Comparison of ENCODE assay signal across 12 cellular contexts in the genomic region with DNA sequence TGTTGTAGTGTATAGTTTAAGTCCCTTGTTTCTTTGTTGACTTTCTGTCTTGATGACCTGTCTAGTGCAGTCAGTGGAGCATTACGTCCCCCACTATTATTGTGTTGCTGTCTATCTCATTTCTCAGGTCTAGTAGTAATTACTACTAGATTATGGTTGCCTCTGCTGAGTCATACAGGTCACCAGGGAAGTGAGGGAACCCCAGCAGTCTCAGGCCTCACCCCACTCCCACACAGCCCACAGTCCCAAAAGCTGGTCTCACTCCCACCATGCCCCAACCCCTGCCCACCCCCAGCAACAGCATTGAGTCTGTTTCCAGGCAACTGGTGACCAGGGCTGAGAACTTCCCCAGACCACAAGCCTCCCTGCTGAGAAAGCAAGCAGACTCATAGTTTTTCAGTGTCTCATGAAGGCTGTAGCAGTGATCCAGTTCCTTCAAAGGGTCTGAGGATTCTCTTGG.
DNase-seq lines count a peak whose midpoint lies in the region; ATAC-seq and TF ChIP-seq lines count a peak whose summit lies in the region.
"Had no signal": no experiment of that assay in that cellular context is flagged by ENCODE, and none has a peak within 500 bp of the region (broad histone marks: within the 10 kb centered on the region; RNA-seq: fewer than 3 reads in every experiment).

No MANE protein-coding gene starts in this region.

- H3K4ac ChIP-seq in H9 (ENCODE audit: low read depth, low read length): no peak overlapping the region

- H3K27ac Mint-ChIP-seq in H9: peak overlapping the region in 1 of 3 experiments; percentile 21; a peak in 2 of 7 replicates
- H3K27ac Mint-ChIP-seq: activated T-cell treated with anti-CD3 and anti-CD28 coated beads, Interleukin-2, amount 50 U/mL, for 24 hours had no signal

- H3K4me1 ChIP-seq in mammary epithelial cell (ENCODE audit: insufficient read depth, low read length) (no peaks in the 10 kb centered on the region), breast epithelium (peaks cover 0 to 3% of the 10 kb centered on the region in 2 donors), H9 (ENCODE audit: insufficient read depth, low read length) (peaks cover 8% of the 10 kb centered on the region; the same call in 1 of the 2 replicates), prostate gland (replicated peaks) (peaks cover 4% of the 10 kb centered on the region)

- no peak overlapping the region for H2BK12ac ChIP-seq in H9 (ENCODE audit: insufficient read length, low read depth, low read length)

- no peak overlapping the region for H3K4me3 Mint-ChIP-seq in H9
- H3K4me3 Mint-ChIP-seq: activated T-cell treated with anti-CD3 and anti-CD28 coated beads, Interleukin-2, amount 50 U/mL, for 24 hours had no signal

- no peak overlapping the region for H3T11ph ChIP-seq in H9 (ENCODE audit: low read length)

- H3K27me3 ChIP-seq in mammary epithelial cell (ENCODE audit: insufficient read depth, low read length): no peaks in the 10 kb centered on the region
- H3K27me3 ChIP-seq in breast epithelium: no peaks in the 10 kb centered on the region
- H3K27me3 ChIP-seq in H9 (ENCODE audit: insufficient read depth, low read length): no peaks in the 10 kb centered on the region
- H3K27me3 ChIP-seq in prostate gland (replicated peaks; ENCODE audit: insufficient read depth): no peaks in the 10 kb centered on the region

- H2AFZ ChIP-seq in mammary epithelial cell (ENCODE audit: low read depth, low read length) (no peak overlapping the region), H9 (ENCODE audit: low read length) (no peak overlapping the region)

- H3K36me3 Mint-ChIP-seq in H9 (ENCODE audit: insufficient read depth in 1 of 3, low read depth in 3 of 3): peaks cover 0 to 4% (median 0%) of the 10 kb centered on the region in 3 experiments; a peak in 1 of 7 replicates

- intact Hi-C loops in mammary epithelial cell (cut with micrococcal nuclease) (no loop called here), breast epithelium (cut with DNase I; ENCODE audit: low total_unique reads) (loop anchor here (5.0 kb wide), 1 partner anchor 82 kb away; no protein-coding TSS in a partner anchor), prostate gland (cut with DNase I) (no loop called here)

- H4K5ac ChIP-seq in H9 (ENCODE audit: insufficient read length, low read depth, low read length): no peak overlapping the region

- H3K9me3 Mint-ChIP-seq in H9: no peaks in the 10 kb centered on the region
- H3K9me3 Mint-ChIP-seq: activated T-cell treated with anti-CD3 and anti-CD28 coated beads, Interleukin-2, amount 50 U/mL, for 24 hours had no signal

- H3K36me3 ChIP-seq in mammary epithelial cell (ENCODE audit: insufficient read depth, low read length) (no peaks in the 10 kb centered on the region), breast epithelium (no peaks in the 10 kb centered on the region), prostate gland (no peaks in the 10 kb centered on the region)

- H2AK5ac ChIP-seq in H9 (ENCODE audit: insufficient read length, low read length): no peak overlapping the region

- CTCF ChIA-PET in mammary epithelial cell (lab: Charles Lee; ENCODE audit: low non-redundant PET): no interaction called here

- H4K20me1 ChIP-seq in mammary epithelial cell (ENCODE audit: insufficient read depth, low read length) (no peaks in the 10 kb centered on the region), H9 (ENCODE audit: control insufficient read depth, insufficient read depth, insufficient read length) (no peaks in the 10 kb centered on the region)

- dilution Hi-C loops in mammary epithelial cell (cut with HindIII; ENCODE audit: low sequenced_read_pairs): no loop called here

- no peak overlapping the region for H4K8ac ChIP-seq in H9 (replicated peaks; ENCODE audit: insufficient read length, low read depth, low read length)

- H3K4me1 Mint-ChIP-seq in H9: peaks cover 46 to 53% of the 10 kb centered on the region in 2 experiments

- no peak overlapping the region for H3K56ac ChIP-seq in H9 (ENCODE audit: insufficient read length, low read depth, low read length)

- no peak overlapping the region for H3K4me3 ChIP-seq in mammary epithelial cell (replicated peaks in 1 of 3; ENCODE audit: insufficient read depth in 1 of 3, low read depth in 2 of 3, low read length in 3 of 3)
- no peak overlapping the region for H3K4me3 ChIP-seq in breast epithelium
- no peak overlapping the region for H3K4me3 ChIP-seq in prostate gland

- H3K4me2 ChIP-seq in mammary epithelial cell (ENCODE audit: insufficient read depth, low read depth, low read length) (no peak overlapping the region), H9 (ENCODE audit: insufficient read depth, insufficient read length, low read length) (no peak overlapping the region)

- H3K27me3 Mint-ChIP-seq in H9 (ENCODE audit: low read depth): no peaks in the 10 kb centered on the region
- H3K27me3 Mint-ChIP-seq: activated T-cell treated with anti-CD3 and anti-CD28 coated beads, Interleukin-2, amount 50 U/mL, for 24 hours had no signal

- H2BK15ac ChIP-seq in H9 (ENCODE audit: low read depth, low read length): no peak overlapping the region

- H3K79me2 ChIP-seq in mammary epithelial cell (ENCODE audit: insufficient read depth, low read length) (peaks cover 9% of the 10 kb centered on the region), H9 (ENCODE audit: insufficient read depth, low read length) (peaks cover 15% of the 10 kb centered on the region; the same call in 1 of the 2 replicates)

- no peak overlapping the region for H3K27ac ChIP-seq in mammary epithelial cell (ENCODE audit: insufficient read depth, low read depth, low read length)
- H3K27ac ChIP-seq in breast epithelium: no peak overlapping the region
- no peak overlapping the region for H3K27ac ChIP-seq in H9 (ENCODE audit: insufficient read length, low read depth, low read length)
- H3K27ac ChIP-seq in prostate gland: no peak overlapping the region

- H2BK5ac ChIP-seq in H9 (ENCODE audit: insufficient read length, low read length): no peak overlapping the region

- H3K9ac ChIP-seq in mammary epithelial cell (ENCODE audit: insufficient read depth, low read length) (no peak overlapping the region), H9 (ENCODE audit: extremely low read depth, insufficient read length, low read length) (no peak overlapping the region)

- peaks cover 3% of the 10 kb centered on the region for H3K79me1 ChIP-seq in H9 (ENCODE audit: insufficient read depth, low read depth, low read length, poor library complexity, severe bottlenecking)

- no peak overlapping the region for H2BK20ac ChIP-seq in H9 (ENCODE audit: low read depth, low read length, poor library complexity, severe bottlenecking)

- in situ Hi-C loops in mammary epithelial cell (cut with MboI; ENCODE audit: low sequenced_read_pairs in 2 of 2): no loop called here

- 80% methylated on average over 1 of the region's 1 CpG for WGBS in mammary epithelial cell (ENCODE audit: low coverage, missing lambda C conversion rate)
- WGBS in H9 (ENCODE audit: extremely low coverage, insufficient read length, low lambda C conversion rate): no CpG with 5 or more reads among the region's 1 CpG
- 72% methylated on average over 1 of the region's 1 CpG for WGBS in prostate gland

- H3K9me3 ChIP-seq in mammary epithelial cell (replicated peaks; ENCODE audit: insufficient read depth, low read length): no peaks in the 10 kb centered on the region
- no peaks in the 10 kb centered on the region for H3K9me3 ChIP-seq in breast epithelium
- no peaks in the 10 kb centered on the region for H3K9me3 ChIP-seq in H9 (ENCODE audit: control insufficient read depth, low read depth, low read length)
- no peaks in the 10 kb centered on the region for H3K9me3 ChIP-seq in prostate gland

- H3K23ac ChIP-seq in H9 (ENCODE audit: insufficient read length, low read depth, low read length): no peak overlapping the region

- H4K91ac ChIP-seq in H9 (ENCODE audit: insufficient read length, low read depth, low read length): no peak overlapping the region

- TF ChIP-seq POLR2A in breast epithelium (IDR thresholded peaks at IDR 0.05) (no peak), prostate gland (IDR thresholded peaks at IDR 0.05) (no peak)

- no peak for TF ChIP-seq CTCF in mammary epithelial cell (conservative IDR thresholded peaks at IDR 0.05 in 1 of 2, IDR thresholded peaks at IDR 0.05 in 1 of 2; ENCODE audit: extremely low read depth in 1 of 2, insufficient read depth in 1 of 2, low read depth in 1 of 2, low read length in 2 of 2)
- TF ChIP-seq CTCF in breast epithelium (IDR thresholded peaks at IDR 0.05): no peak
- no peak for TF ChIP-seq CTCF in H9 (conservative IDR thresholded peaks at IDR 0.05)
- TF ChIP-seq CTCF in prostate gland (IDR thresholded peaks at IDR 0.05): no peak

- H3K23me2 ChIP-seq in H9 (ENCODE audit: insufficient read length, low read depth, low read length, poor library complexity, severe bottlenecking): no peaks in the 10 kb centered on the region

- peak; percentile 86 for ATAC-seq in HG03196 (IDR thresholded peaks at IDR 0.05; ENCODE audit: unreplicated experiment)
- ATAC-seq: left cardiac atrium had no signal

- H2BK120ac ChIP-seq in H9 (ENCODE audit: low read depth, low read length, poor library complexity, severe bottlenecking): no peak overlapping the region

- no peak overlapping the region for H3K18ac ChIP-seq in H9 (ENCODE audit: insufficient read length, low read depth, low read length)

- BruUV-seq in mammary epithelial cell (replicated peaks; lab: Mats Ljungman, UMichigan): no TSS peak

- H3K14ac ChIP-seq in H9 (ENCODE audit: insufficient read depth, low read length): no peak overlapping the region

- peak; percentile 69 for DNase-seq in mammary epithelial cell
- no peak for DNase-seq in breast epithelium (ENCODE audit: low spot score in 2 of 2)
- peak; percentile 20 for DNase-seq in brain pericyte (ENCODE audit: low read depth, low spot score)
- no peak for DNase-seq in H9
- DNase-seq in prostate gland (ENCODE audit: low spot score): no peak
- no peak for DNase-seq in amniotic stem cell (lab: John Stamatoyannopoulos, UW)
- DNase-seq in stimulated activated naive CD4-positive, alpha-beta T cell (lab: John Stamatoyannopoulos, UW): no peak
- DNase-seq: activated T-cell treated with anti-CD3 and anti-CD28 coated beads, Interleukin-2, amount 50 U/mL, for 24 hours; left cardiac atrium; NCI-H2081 treated with DMSO at 0.1 percent for 48 hours; stimulated activated CD4-positive, alpha-beta T cell treated with anti-CD3 and anti-CD28 coated beads, Interleukin-12 subunit alpha, Interleukin-12 subunit beta, amount 100 ng/mL, for 4 hours had no signal

Comparison
In these comparisons a context has a peak if more than half of its experiments do, and no peak if none do; other contexts are left out.
1. DNase-seq: peak in mammary epithelial cell (single experiment) and brain pericyte (single experiment); none in breast epithelium (0 of 2), H9 (single experiment), prostate gland (single experiment), amniotic stem cell (single experiment) and stimulated activated naive CD4-positive, alpha-beta T cell (0 of 6).